In genomic region chr9:133634024-133634691, GRCh38 we compare ENCODE assay signal across 18 cellular contexts. TPM values are rescaled to one million over a fixed set of nuclear protein-coding genes. Genes with fewer than 3 reads are reported as not detected.
DNase-seq lines count a peak whose midpoint lies in the region; ATAC-seq and TF ChIP-seq lines count a peak whose summit lies in the region.
"Had no signal": no experiment of that assay in that cellular context is flagged by ENCODE, and none has a peak within 500 bp of the region (broad histone marks: within the 10 kb centered on the region; RNA-seq: fewer than 3 reads in every experiment).

No MANE protein-coding gene starts in this region.

- DNase-seq in NCI-H2227 (lab: John Stamatoyannopoulos, UW; ENCODE audit: unreplicated experiment) (peak; percentile 26), NCI-H2227 treated with DMSO at 0.1 percent for 48 hours (lab: John Stamatoyannopoulos, UW) (no peak), NCI-H146 treated with DMSO at 0.1 percent for 48 hours (lab: John Stamatoyannopoulos, UW; ENCODE audit: unreplicated experiment) (peak; percentile 52), RPMI8226 (peak; percentile 59), neural crest cell (ENCODE audit: low read depth, low spot score) (peak; percentile 50)
- DNase-seq in activated naive CD4-positive, alpha-beta T cell treated with anti-CD3 and anti-CD28 coated beads, Interleukin-2, amount 10 ng/mL, durations not matched to agents 7 days and 5 days: no peak
- DNase-seq: 8988T; CD8-positive, alpha-beta memory T cell; dorsolateral prefrontal cortex; mammary epithelial cell; nucleus accumbens; spleen; substantia nigra had no signal

- H3K4me3 Mint-ChIP-seq in neural crest cell: no peak overlapping the region
- no peak overlapping the region for H3K4me3 Mint-ChIP-seq in activated naive CD4-positive, alpha-beta T cell treated with anti-CD3 and anti-CD28 coated beads, Interleukin-2, amount 10 ng/mL, durations not matched to agents 7 days and 5 days
- H3K4me3 Mint-ChIP-seq: CD8-positive, alpha-beta memory T cell had no signal

- no peak for TF ChIP-seq CTCF in neural crest cell (conservative IDR thresholded peaks at IDR 0.05)

- H3K4me1 Mint-ChIP-seq in neural crest cell: peaks cover 35% of the 10 kb centered on the region
- no peaks in the 10 kb centered on the region for H3K4me1 Mint-ChIP-seq in activated naive CD4-positive, alpha-beta T cell treated with anti-CD3 and anti-CD28 coated beads, Interleukin-2, amount 10 ng/mL, durations not matched to agents 7 days and 5 days
- H3K4me1 Mint-ChIP-seq: CD8-positive, alpha-beta memory T cell had no signal

- H3K9me3 Mint-ChIP-seq in neural crest cell: no peaks in the 10 kb centered on the region
- H3K9me3 Mint-ChIP-seq in activated naive CD4-positive, alpha-beta T cell treated with anti-CD3 and anti-CD28 coated beads, Interleukin-2, amount 10 ng/mL, durations not matched to agents 7 days and 5 days: no peaks in the 10 kb centered on the region
- H3K9me3 Mint-ChIP-seq: CD8-positive, alpha-beta memory T cell had no signal

- H3K27me3 Mint-ChIP-seq in neural crest cell (ENCODE audit: low read depth): peaks cover 24% of the 10 kb centered on the region
- peaks cover 8% of the 10 kb centered on the region for H3K27me3 Mint-ChIP-seq in activated naive CD4-positive, alpha-beta T cell treated with anti-CD3 and anti-CD28 coated beads, Interleukin-2, amount 10 ng/mL, durations not matched to agents 7 days and 5 days

- CTCF ChIA-PET in activated naive CD4-positive, alpha-beta T cell treated with anti-CD3 and anti-CD28 coated beads, Interleukin-2, amount 10 ng/mL, durations not matched to agents 7 days and 5 days (lab: Charles Lee): no interaction called here

- peak overlapping the region; percentile 47 for H3K27ac Mint-ChIP-seq in neural crest cell (ENCODE audit: unreplicated experiment)
- H3K27ac Mint-ChIP-seq in activated naive CD4-positive, alpha-beta T cell treated with anti-CD3 and anti-CD28 coated beads, Interleukin-2, amount 10 ng/mL, durations not matched to agents 7 days and 5 days: no peak overlapping the region

- no peaks in the 10 kb centered on the region for H3K36me3 Mint-ChIP-seq in neural crest cell (ENCODE audit: low read depth)
- H3K36me3 Mint-ChIP-seq in activated naive CD4-positive, alpha-beta T cell treated with anti-CD3 and anti-CD28 coated beads, Interleukin-2, amount 10 ng/mL, durations not matched to agents 7 days and 5 days: no peaks in the 10 kb centered on the region
- H3K36me3 Mint-ChIP-seq: CD8-positive, alpha-beta memory T cell had no signal

- ATAC-seq in GM21619 (IDR thresholded peaks at IDR 0.05; ENCODE audit: unreplicated experiment): no peak
- ATAC-seq in GM18861 (IDR thresholded peaks at IDR 0.05; ENCODE audit: unreplicated experiment): no peak
- ATAC-seq: HCT116 had no signal

RNA-seq across cellular contexts. Expression of gene DBH, which starts 2.0 kb away (rescaled TPM):
- 0.59 and 0.75 TPM in 2 replicates for total RNA-seq in neural crest cell
- total RNA-seq: CD8-positive, alpha-beta memory T cell; fibroblast of lung; mammary epithelial cell; SK-MEL-5 had no signal

RNA-seq across cellular contexts. Expression of gene FAM163B, which starts 25.0 kb away (rescaled TPM):
- total RNA-seq in neural crest cell: not detected in 2 replicates
- total RNA-seq: CD8-positive, alpha-beta memory T cell; fibroblast of lung; mammary epithelial cell; SK-MEL-5 had no signal

Comparison
In these comparisons a context has a peak if more than half of its experiments do, and no peak if none do; other contexts are left out.
1. DNase-seq: peak in NCI-H2227 (single experiment), NCI-H146 treated with DMSO at 0.1 percent for 48 hours (single experiment), RPMI8226 (single experiment) and neural crest cell (single experiment); none in NCI-H2227 treated with DMSO at 0.1 percent for 48 hours (single experiment) and activated naive CD4-positive, alpha-beta T cell treated with anti-CD3 and anti-CD28 coated beads, Interleukin-2, amount 10 ng/mL, durations not matched to agents 7 days and 5 days (single experiment).